15 cellular contexts compared by ENCODE assay signal in genomic region chr16:24526701-24527470, GRCh38.
"Had no signal": no experiment of that assay in that cellular context is flagged by ENCODE, and none has a peak within 500 bp of the region (broad histone marks: within the 10 kb centered on the region; RNA-seq: fewer than 3 reads in every experiment).

No MANE protein-coding gene starts in this region.

- H3K4me3 Mint-ChIP-seq: activated CD4-positive, alpha-beta memory T cell treated with anti-CD3 and anti-CD28 coated beads for 36 hours; activated CD4-positive, alpha-beta T cell treated with anti-CD3 and anti-CD28 coated beads for 36 hours; activated CD8-positive, alpha-beta memory T cell treated with anti-CD3 and anti-CD28 coated beads, Interleukin-2, amount 10 ng/mL, durations not matched to agents 7 days and 5 days; activated naive CD8-positive, alpha-beta T cell; effector memory CD8-positive, alpha-beta T cell had no signal

- H3K9me3 Mint-ChIP-seq: activated CD4-positive, alpha-beta memory T cell treated with anti-CD3 and anti-CD28 coated beads for 36 hours; effector memory CD8-positive, alpha-beta T cell had no signal

- H3K27me3 ChIP-seq: cardiac muscle cell, left lung, right atrium auricular region, thyroid gland had no signal

- H3K36me3 Mint-ChIP-seq: activated CD4-positive, alpha-beta memory T cell treated with anti-CD3 and anti-CD28 coated beads for 36 hours; activated naive CD8-positive, alpha-beta T cell had no signal

- H3K4me1 ChIP-seq: right atrium auricular region, thyroid gland had no signal

- H3K27ac Mint-ChIP-seq: activated CD4-positive, alpha-beta memory T cell treated with anti-CD3 and anti-CD28 coated beads for 36 hours; activated CD4-positive, alpha-beta T cell treated with anti-CD3 and anti-CD28 coated beads for 36 hours; activated CD8-positive, alpha-beta memory T cell treated with anti-CD3 and anti-CD28 coated beads, Interleukin-2, amount 10 ng/mL, durations not matched to agents 7 days and 5 days; activated naive CD8-positive, alpha-beta T cell; effector memory CD8-positive, alpha-beta T cell; progenitor cell of endocrine pancreas had no signal

- H3K9me3 ChIP-seq: left lung, right atrium auricular region, thyroid gland had no signal

- H3K36me3 ChIP-seq: cardiac muscle cell, left lung, right atrium auricular region, thyroid gland had no signal

- H3K27me3 Mint-ChIP-seq: activated CD4-positive, alpha-beta memory T cell treated with anti-CD3 and anti-CD28 coated beads for 36 hours; activated CD4-positive, alpha-beta T cell treated with anti-CD3 and anti-CD28 coated beads for 36 hours; activated CD8-positive, alpha-beta memory T cell treated with anti-CD3 and anti-CD28 coated beads, Interleukin-2, amount 10 ng/mL, durations not matched to agents 7 days and 5 days; activated naive CD8-positive, alpha-beta T cell had no signal

- ATAC-seq: activated CD4-positive, alpha-beta T cell treated with anti-CD3 and anti-CD28 coated beads for 36 hours; activated CD8-positive, alpha-beta memory T cell treated with anti-CD3 and anti-CD28 coated beads, Interleukin-2, amount 10 ng/mL, durations not matched to agents 7 days and 5 days; effector memory CD8-positive, alpha-beta T cell had no signal

- H3K4me1 Mint-ChIP-seq: activated CD4-positive, alpha-beta T cell treated with anti-CD3 and anti-CD28 coated beads for 36 hours had no signal

- H3K27ac ChIP-seq: cardiac muscle cell, left lung, right atrium auricular region, thyroid gland had no signal

- H3K4me3 ChIP-seq: cardiac muscle cell, left lung, right atrium auricular region, thyroid gland had no signal

- DNase-seq: activated CD4-positive, alpha-beta memory T cell treated with anti-CD3 and anti-CD28 coated beads for 36 hours; activated CD4-positive, alpha-beta T cell treated with anti-CD3 and anti-CD28 coated beads for 36 hours; activated CD8-positive, alpha-beta memory T cell treated with anti-CD3 and anti-CD28 coated beads, Interleukin-2, amount 10 ng/mL, durations not matched to agents 7 days and 5 days; amniotic stem cell; effector memory CD8-positive, alpha-beta T cell; foreskin melanocyte; hypothalamus; left lung; stimulated activated CD4-positive, alpha-beta T cell treated with anti-CD3 and anti-CD28 coated beads, Interleukin-2, amount 100 ng/mL, for 24 hours; stimulated activated naive CD4-positive, alpha-beta T cell treated with Interleukin-2 at 50 U/mL for 16 hours; thyroid gland had no signal
